ENCODE assay signal across 19 cellular contexts in genomic region chr12:24854908-24855307, GRCh38.
DNase-seq lines count a peak whose midpoint lies in the region; ATAC-seq, FAIRE-seq and TF ChIP-seq lines count a peak whose summit lies in the region.
"Had no signal": no experiment of that assay in that cellular context is flagged by ENCODE, and none has a peak within 500 bp of the region (broad histone marks: within the 10 kb centered on the region; RNA-seq: fewer than 3 reads in every experiment).

No MANE protein-coding gene starts in this region.

- H3K27me3 ChIP-seq in K562 (ENCODE audit: control insufficient read depth in 2 of 2, insufficient read depth in 2 of 2, low read length in 2 of 2) = no peaks in the 10 kb centered on the region
- H3K27me3 ChIP-seq in mesendoderm (ENCODE audit: insufficient read depth, low read length, poor library complexity) = no peaks in the 10 kb centered on the region
- H3K27me3 ChIP-seq: colonic mucosa, gastrocnemius medialis, sigmoid colon, upper lobe of left lung had no signal

- H3K18ac ChIP-seq in mesendoderm (ENCODE audit: low read length) = peak overlapping the region; percentile 39

- H4K20me1 ChIP-seq in K562 (replicated peaks; ENCODE audit: control insufficient read depth, insufficient read depth, low read length) = no peaks in the 10 kb centered on the region

- H3K4me3 ChIP-seq in K562 (no peak overlapping the region), mesendoderm (ENCODE audit: low read length) (no peak overlapping the region)
- H3K4me3 ChIP-seq: colonic mucosa, gastrocnemius medialis, sigmoid colon, upper lobe of left lung had no signal

- no peaks in the 10 kb centered on the region for H3K36me3 Mint-ChIP-seq in activated CD4-positive, alpha-beta memory T cell treated with anti-CD3 and anti-CD28 coated beads, Interleukin-2, amount 10 ng/mL, durations not matched to agents 7 days and 5 days (ENCODE audit: low read depth)

- peaks cover 8% of the 10 kb centered on the region for H3K79me1 ChIP-seq in mesendoderm (ENCODE audit: low read length)

- DNase-seq in CD1c-positive myeloid dendritic cell (ENCODE audit: extremely low spot score) (peak; percentile 34), Kasumi-1 (lab: John Stamatoyannopoulos, UW) (peak; percentile 11 to 15), K562 (ENCODE audit: extremely low read depth in 1 of 4, low spot score in 3 of 4) (peak in 1 of 4 experiments; percentile 19), mesendoderm (no peak), NCI-H524 treated with DMSO at 0.1 percent for 48 hours (lab: John Stamatoyannopoulos, UW) (no peak), H4 (ENCODE audit: low spot score) (no peak)
- DNase-seq in activated CD4-positive, alpha-beta memory T cell treated with anti-CD3 and anti-CD28 coated beads, Interleukin-2, amount 10 ng/mL, durations not matched to agents 7 days and 5 days = no peak
- DNase-seq: activated naive CD4-positive, alpha-beta T cell treated with Interleukin-2 at 50 U/mL for 16 hours; CD8-positive, alpha-beta memory T cell; colonic mucosa; DMS79 treated with DMSO at 0.1 percent for 48 hours; gastrocnemius medialis; NCI-H1436 treated with DMSO at 0.1 percent for 48 hours; sigmoid colon; stimulated activated naive CD8-positive, alpha-beta T cell treated with anti-CD3 and anti-CD28 coated beads, Interleukin-15, Interleukin-2, amounts not matched to agents 100 U/mL and 50 U/mL, for 24 hours; upper lobe of left lung had no signal

- H3K9me3 ChIP-seq in K562 (replicated peaks; ENCODE audit: control insufficient read depth, insufficient read depth, low read depth, low read length) = no peaks in the 10 kb centered on the region
- H3K9me3 ChIP-seq: colonic mucosa, gastrocnemius medialis, sigmoid colon, upper lobe of left lung had no signal

- peaks cover 0 to 5% of the 10 kb centered on the region in 2 experiments; a peak in 2 of 5 replicates for H3K4me1 ChIP-seq in K562 (replicated peaks in 1 of 2; ENCODE audit: control insufficient read depth in 2 of 2, insufficient read depth in 2 of 2, low read length in 2 of 2)
- peaks cover 7% of the 10 kb centered on the region for H3K4me1 ChIP-seq in mesendoderm (ENCODE audit: control insufficient read depth, low read depth, low read length)
- H3K4me1 ChIP-seq: colonic mucosa, gastrocnemius medialis, sigmoid colon, upper lobe of left lung had no signal

- H3K9ac ChIP-seq in K562 (ENCODE audit: insufficient read depth in 1 of 2, low read depth in 2 of 2, low read length in 2 of 2) = no peak overlapping the region
- H3K9ac ChIP-seq in mesendoderm (ENCODE audit: low read length) = no peak overlapping the region

- CTCF ChIA-PET in K562 (lab: Yijun Ruan, JAX; ENCODE audit: low intra/inter-chr PET ratio) = no interaction called here
- CTCF ChIA-PET in activated CD4-positive, alpha-beta memory T cell treated with anti-CD3 and anti-CD28 coated beads, Interleukin-2, amount 10 ng/mL, durations not matched to agents 7 days and 5 days (lab: Charles Lee) = no interaction called here

- H3K4me1 Mint-ChIP-seq in activated CD4-positive, alpha-beta memory T cell treated with anti-CD3 and anti-CD28 coated beads, Interleukin-2, amount 10 ng/mL, durations not matched to agents 7 days and 5 days = peaks cover 2% of the 10 kb centered on the region
- H3K4me1 Mint-ChIP-seq: CD8-positive, alpha-beta memory T cell had no signal

- H3K27ac Mint-ChIP-seq in activated CD4-positive, alpha-beta memory T cell treated with anti-CD3 and anti-CD28 coated beads, Interleukin-2, amount 10 ng/mL, durations not matched to agents 7 days and 5 days = no peak overlapping the region
- H3K27ac Mint-ChIP-seq: CD8-positive, alpha-beta memory T cell had no signal

- peaks cover 16% of the 10 kb centered on the region; the same call in 2 of the 3 replicates for H3K79me2 ChIP-seq in K562 (ENCODE audit: control insufficient read depth, insufficient read depth, low read length)
- H3K79me2 ChIP-seq in mesendoderm (ENCODE audit: control insufficient read depth, insufficient read depth, low read length) = peaks cover 2% of the 10 kb centered on the region

- WGBS in K562 (ENCODE audit: insufficient coverage, low coverage, missing lambda C conversion rate) = 38% methylated on average over 5 of the region's 6 CpGs
- WGBS in mesendoderm (ENCODE audit: extremely low coverage, insufficient coverage, low lambda C conversion rate) = no CpG with 5 or more reads among the region's 6 CpGs

- TF ChIP-seq POLR2A in K562 (conservative IDR thresholded peaks at IDR 0.05) = no peak

- H4K5ac ChIP-seq in mesendoderm (ENCODE audit: low read length) = no peak overlapping the region

- in situ Hi-C loops in K562 (cut with MboI) = no loop called here

- no peak overlapping the region for H3K4me2 ChIP-seq in K562 (ENCODE audit: insufficient read depth, low read length)
- no peak overlapping the region for H3K4me2 ChIP-seq in mesendoderm (ENCODE audit: low read length)

- no peak overlapping the region for H2BK15ac ChIP-seq in mesendoderm (replicated peaks; ENCODE audit: low read depth)

- no peak overlapping the region for H3K4me3 Mint-ChIP-seq in activated CD4-positive, alpha-beta memory T cell treated with anti-CD3 and anti-CD28 coated beads, Interleukin-2, amount 10 ng/mL, durations not matched to agents 7 days and 5 days
- H3K4me3 Mint-ChIP-seq: CD8-positive, alpha-beta memory T cell had no signal

- TF ChIP-seq CTCF in K562 (IDR thresholded peaks at IDR 0.05 in 2 of 3, conservative IDR thresholded peaks at IDR 0.05 in 1 of 3; ENCODE audit: insufficient read depth in 2 of 3, low read depth in 1 of 3, low read length in 3 of 3) = no peak

- H3K23ac ChIP-seq in mesendoderm (ENCODE audit: low read length) = no peak overlapping the region

- H3K56ac ChIP-seq in mesendoderm (ENCODE audit: low read length) = no peak overlapping the region

- no peak overlapping the region for H2AK5ac ChIP-seq in mesendoderm (ENCODE audit: low read length)

- no peak for FAIRE-seq in K562 (lab: Jason Lieb, UNC)
- FAIRE-seq: TTC549 had no signal

- H4K8ac ChIP-seq in mesendoderm (ENCODE audit: low read depth, low read length) = no peak overlapping the region

- H3K27ac ChIP-seq in K562 (ENCODE audit: extremely low read depth, low read depth, low read length) (peak overlapping the region; percentile 38; the same call in 1 of the 3 replicates), mesendoderm (ENCODE audit: low read depth, low read length) (no peak overlapping the region)
- H3K27ac ChIP-seq: colonic mucosa, gastrocnemius medialis, sigmoid colon, upper lobe of left lung had no signal

- no peak overlapping the region for H2BK5ac ChIP-seq in mesendoderm (ENCODE audit: low read length)

- no peaks in the 10 kb centered on the region for H3K9me3 Mint-ChIP-seq in activated CD4-positive, alpha-beta memory T cell treated with anti-CD3 and anti-CD28 coated beads, Interleukin-2, amount 10 ng/mL, durations not matched to agents 7 days and 5 days

- ATAC-seq in K562 (peak; percentile 20; the same call in 1 of the 3 replicates), GM21515 (IDR thresholded peaks at IDR 0.05; ENCODE audit: unreplicated experiment) (no peak)
- ATAC-seq: gastrocnemius medialis; Panc1; stimulated activated naive CD8-positive, alpha-beta T cell treated with anti-CD3 and anti-CD28 coated beads, Interleukin-15, Interleukin-2, amounts not matched to agents 100 U/mL and 50 U/mL, for 24 hours had no signal

- H2AFZ ChIP-seq in K562 (ENCODE audit: low read depth, low read length) = no peak overlapping the region

- H3K9me1 ChIP-seq in K562 (ENCODE audit: control insufficient read depth, insufficient read depth, low read length) = no peaks in the 10 kb centered on the region

- no peak for TF ChIP-seq RAD21 in K562 (CRISPR knock-in tag; conservative IDR thresholded peaks at IDR 0.05 in 1 of 2, IDR thresholded peaks at IDR 0.05 in 1 of 2)

- intact Hi-C loops in K562 (cut with micrococcal nuclease) = loop anchor here (5.0 kb wide), 1 partner anchor 97 kb away; no protein-coding TSS in a partner anchor

- H3K27me3 Mint-ChIP-seq in activated CD4-positive, alpha-beta memory T cell treated with anti-CD3 and anti-CD28 coated beads, Interleukin-2, amount 10 ng/mL, durations not matched to agents 7 days and 5 days = peaks cover 9% of the 10 kb centered on the region
- H3K27me3 Mint-ChIP-seq: CD8-positive, alpha-beta memory T cell had no signal

- H3K36me3 ChIP-seq in K562 (ENCODE audit: control insufficient read depth, insufficient read depth, low read length) (peaks cover 22% of the 10 kb centered on the region; the same call in 2 of the 3 replicates), mesendoderm (ENCODE audit: control insufficient read depth, insufficient read depth, low read length) (no peaks in the 10 kb centered on the region)
- H3K36me3 ChIP-seq: colonic mucosa, gastrocnemius medialis, sigmoid colon, upper lobe of left lung had no signal

- no peak overlapping the region for H3K4ac ChIP-seq in mesendoderm (ENCODE audit: low read depth, low read length)

- BruUV-seq in K562 (replicated peaks; lab: Mats Ljungman, UMichigan) = no TSS peak

- no peak overlapping the region for H2BK120ac ChIP-seq in mesendoderm (ENCODE audit: low read depth, low read length)

- TF ChIP-seq EP300 in K562 (IDR thresholded peaks at IDR 0.05; ENCODE audit: low read length) = no peak

- POLR2A ChIA-PET in K562 (lab: Yijun Ruan, JAX) = interaction anchor here (1.0 to 1.6 kb wide), 2 partner anchors 10 to 27 kb away, joined by 4 read pairs; no protein-coding TSS in a partner anchor
- POLR2A ChIA-PET in activated CD4-positive, alpha-beta memory T cell treated with anti-CD3 and anti-CD28 coated beads, Interleukin-2, amount 10 ng/mL, durations not matched to agents 7 days and 5 days (lab: Charles Lee) = no interaction called here

TF ChIP-seq in K562, 482 proteins besides CTCF, POLR2A, EP300 and RAD21 (continues in another document):
- TF ChIP-seq NBN (IDR thresholded peaks at IDR 0.05; ENCODE audit: low read depth) (no peak), RFX1 (IDR thresholded peaks at IDR 0.05) (peak; percentile 58), CEBPG (CRISPR knock-in tag; IDR thresholded peaks at IDR 0.05) (no peak), CEBPG (tag; conservative IDR thresholded peaks at IDR 0.05 in 1 of 2, IDR thresholded peaks at IDR 0.05 in 1 of 2) (no peak), ARID1B (IDR thresholded peaks at IDR 0.05) (0 out of 2 replicates have a peak, but pooled peaks have one; percentile 10), ZNF232 (CRISPR knock-in tag; IDR thresholded peaks at IDR 0.05) (no peak), BDP1 (IDR thresholded peaks at IDR 0.05; ENCODE audit: insufficient read depth, insufficient read length) (no peak), DDX20 (tag; IDR thresholded peaks at IDR 0.05; ENCODE audit: low read depth) (no peak), SREBF2 (CRISPR knock-in tag; IDR thresholded peaks at IDR 0.05) (no peak), ZNF431 (CRISPR knock-in tag; IDR thresholded peaks at IDR 0.05) (no peak)

Comparison
In these comparisons a context has a peak if more than half of its experiments do, and no peak if none do; other contexts are left out.
1. DNase-seq: peak in CD1c-positive myeloid dendritic cell (single experiment) and Kasumi-1 (2 of 2); none in mesendoderm (single experiment), activated CD4-positive, alpha-beta memory T cell treated with anti-CD3 and anti-CD28 coated beads, Interleukin-2, amount 10 ng/mL, durations not matched to agents 7 days and 5 days (single experiment), NCI-H524 treated with DMSO at 0.1 percent for 48 hours (single experiment) and H4 (single experiment).